Comparison of ENCODE assay signal across 8 cellular contexts in the genomic region with DNA sequence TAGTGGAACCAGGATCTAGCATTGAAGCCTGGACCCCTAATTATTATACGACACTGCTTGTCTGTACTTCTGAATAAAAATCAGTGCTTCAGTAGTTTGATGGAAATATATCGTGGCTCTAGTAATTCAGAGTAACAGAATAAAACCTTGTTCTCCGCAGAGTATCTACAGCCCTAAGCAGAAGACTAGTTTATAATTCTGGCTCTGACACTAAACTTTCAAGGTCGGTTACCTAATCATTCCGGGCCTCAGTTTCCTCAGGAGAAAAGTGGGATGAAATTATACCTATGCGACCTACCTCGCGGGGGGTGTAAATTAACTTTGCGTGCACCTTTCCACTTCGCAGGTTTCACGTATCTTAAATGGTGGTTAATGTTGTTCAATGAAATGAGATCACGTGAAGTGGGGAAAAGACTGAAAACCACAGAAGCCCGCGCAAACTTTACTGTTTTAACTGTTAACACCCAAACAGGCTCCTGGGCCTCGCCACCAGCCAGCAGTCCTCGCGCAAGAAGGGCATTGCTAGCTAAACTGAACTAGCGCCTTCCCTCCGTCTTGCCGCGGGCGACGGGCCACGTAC.
A peak's percentile ranks its signal among the peaks of the same experiment; 100 is the strongest.
DNase-seq lines count a peak whose midpoint lies in the region; ATAC-seq lines count a peak whose summit lies in the region.

No MANE protein-coding gene starts in this region.

- H3K4me3 ChIP-seq in GM08714 (ENCODE audit: low read length): peak overlapping the region; percentile 79
- peak overlapping the region; percentile 91 for H3K4me3 ChIP-seq in NT2/D1 (ENCODE audit: insufficient read length, low read depth)
- peak overlapping the region; percentile 87 to 92 for H3K4me3 ChIP-seq in duodenal mucosa (ENCODE audit: low read depth in 1 of 2, low read length in 2 of 2)
- peak overlapping the region; percentile 87 for H3K4me3 ChIP-seq in neuron (ENCODE audit: low read length)

- peaks cover 39% of the 10 kb centered on the region for H3K36me3 ChIP-seq in NT2/D1 (ENCODE audit: insufficient read depth, insufficient read length, low read length)
- H3K36me3 ChIP-seq in duodenal mucosa (ENCODE audit: control insufficient read depth in 1 of 2, insufficient read depth in 2 of 2, low read length in 2 of 2): peaks cover 11% of the 10 kb centered on the region in 2 donors
- H3K36me3 ChIP-seq in neuron (ENCODE audit: insufficient read depth, low read length): peaks cover 27% of the 10 kb centered on the region

- H2AFZ ChIP-seq in neuron (ENCODE audit: low read depth, low read length): peak overlapping the region; percentile 55

- DNase-seq in NT2/D1 (ENCODE audit: low read depth, low spot score): no peak
- DNase-seq in cerebellar cortex (ENCODE audit: low spot score): no peak

- H3K9ac ChIP-seq in NT2/D1 (ENCODE audit: insufficient read length, low read depth) (peak overlapping the region; percentile 90), duodenal mucosa (ENCODE audit: low read depth in 1 of 2, low read length in 2 of 2) (peak overlapping the region; percentile 92 to 93)

- ATAC-seq in HG03432 (IDR thresholded peaks at IDR 0.05; ENCODE audit: unreplicated experiment): no peak
- ATAC-seq in HG03095 (IDR thresholded peaks at IDR 0.05; ENCODE audit: unreplicated experiment): no peak
- no peak for ATAC-seq in HG02885 (IDR thresholded peaks at IDR 0.05; ENCODE audit: poor library complexity, unreplicated experiment)

- no peaks in the 10 kb centered on the region for H3K4me1 ChIP-seq in NT2/D1 (ENCODE audit: insufficient read depth, insufficient read length)
- peaks cover 18% of the 10 kb centered on the region in 2 donors for H3K4me1 ChIP-seq in duodenal mucosa (ENCODE audit: control insufficient read depth in 1 of 2, insufficient read depth in 2 of 2, low read length in 2 of 2)
- H3K4me1 ChIP-seq in neuron (ENCODE audit: insufficient read depth, low read length): peaks cover 17% of the 10 kb centered on the region

- H3K9me3 ChIP-seq in NT2/D1 (ENCODE audit: insufficient read depth, low read length): no peaks in the 10 kb centered on the region
- no peaks in the 10 kb centered on the region for H3K9me3 ChIP-seq in duodenal mucosa (ENCODE audit: control insufficient read depth in 1 of 2, low read length in 2 of 2)
- no peaks in the 10 kb centered on the region for H3K9me3 ChIP-seq in neuron (ENCODE audit: low read length)

- H3K27me3 ChIP-seq in NT2/D1 (ENCODE audit: insufficient read depth, insufficient read length): no peaks in the 10 kb centered on the region
- H3K27me3 ChIP-seq in duodenal mucosa (ENCODE audit: control insufficient read depth in 1 of 2, insufficient read depth in 2 of 2, low read length in 2 of 2): no peaks in the 10 kb centered on the region
- no peaks in the 10 kb centered on the region for H3K27me3 ChIP-seq in neuron (ENCODE audit: insufficient read depth, low read length)

- peak overlapping the region; percentile 97 for H3K27ac ChIP-seq in duodenal mucosa (ENCODE audit: low read depth, low read length)
